ENCODE assay signal across 16 cellular contexts in genomic region chr14:35704793-35705493, GRCh38.
DNase-seq lines count a peak whose midpoint lies in the region; ATAC-seq, FAIRE-seq and TF ChIP-seq lines count a peak whose summit lies in the region.
"Had no signal": no experiment of that assay in that cellular context is flagged by ENCODE, and none has a peak within 500 bp of the region (broad histone marks: within the 10 kb centered on the region; RNA-seq: fewer than 3 reads in every experiment).

No MANE protein-coding gene starts in this region.

- TF ChIP-seq CTCF in kidney (IDR thresholded peaks at IDR 0.05; ENCODE audit: borderline replicate concordance, extremely low read depth, insufficient read depth) (no peak), upper lobe of right lung (IDR thresholded peaks at IDR 0.05) (no peak)

- H3K36me3 ChIP-seq in kidney (ENCODE audit: control insufficient read depth in 1 of 2, insufficient read depth in 2 of 2, low read length in 2 of 2) (peaks cover 0 to 6% of the 10 kb centered on the region in 2 donors), upper lobe of right lung (peaks cover 15% of the 10 kb centered on the region)
- H3K36me3 ChIP-seq: BLaER1 had no signal

- H3K9me3 ChIP-seq in kidney (ENCODE audit: control insufficient read depth in 1 of 2, low read length in 2 of 2) (no peaks in the 10 kb centered on the region), upper lobe of right lung (no peaks in the 10 kb centered on the region)
- H3K9me3 ChIP-seq: BLaER1, Caco-2, HAP-1 had no signal

- CTCF ChIA-PET in activated CD4-positive, alpha-beta memory T cell treated with anti-CD3 and anti-CD28 coated beads for 36 hours (lab: Charles Lee), result interaction anchor here (1.4 kb wide), 1 partner anchor 110 kb away, joined by 4 read pairs; no protein-coding TSS in a partner anchor
- CTCF ChIA-PET in activated CD4-positive, alpha-beta memory T cell treated with anti-CD3 and anti-CD28 coated beads, Interleukin-2, amount 10 ng/mL, durations not matched to agents 7 days and 5 days (lab: Charles Lee), result interaction anchor here (1.1 kb wide), 1 partner anchor 16 kb away, joined by 3 read pairs; no protein-coding TSS in a partner anchor

- no peak overlapping the region for H3K4me3 Mint-ChIP-seq in activated CD4-positive, alpha-beta memory T cell treated with anti-CD3 and anti-CD28 coated beads for 36 hours
- no peak overlapping the region for H3K4me3 Mint-ChIP-seq in activated CD4-positive, alpha-beta memory T cell treated with anti-CD3 and anti-CD28 coated beads, Interleukin-2, amount 10 ng/mL, durations not matched to agents 7 days and 5 days
- no peak overlapping the region for H3K4me3 Mint-ChIP-seq in stimulated activated naive CD8-positive, alpha-beta T cell treated with anti-CD3 and anti-CD28 coated beads, Interleukin-15, Interleukin-2, amounts not matched to agents 100 ng/mL and 50 ng/mL, for 24 hours
- H3K4me3 Mint-ChIP-seq: CD8-positive, alpha-beta memory T cell had no signal

- peak; percentile 89 for FAIRE-seq in kidney (lab: Jason Lieb, UNC)
- FAIRE-seq: H1 had no signal

- ATAC-seq in stimulated activated naive CD8-positive, alpha-beta T cell treated with anti-CD3 and anti-CD28 coated beads, Interleukin-15, Interleukin-2, amounts not matched to agents 100 U/mL and 50 U/mL, for 24 hours, result no peak
- no peak for ATAC-seq in upper lobe of right lung

- peaks cover 4% of the 10 kb centered on the region for H3K4me1 Mint-ChIP-seq in activated CD4-positive, alpha-beta memory T cell treated with anti-CD3 and anti-CD28 coated beads for 36 hours (ENCODE audit: low read depth)
- no peaks in the 10 kb centered on the region for H3K4me1 Mint-ChIP-seq in activated CD4-positive, alpha-beta memory T cell treated with anti-CD3 and anti-CD28 coated beads, Interleukin-2, amount 10 ng/mL, durations not matched to agents 7 days and 5 days
- H3K4me1 Mint-ChIP-seq in stimulated activated naive CD8-positive, alpha-beta T cell treated with anti-CD3 and anti-CD28 coated beads, Interleukin-15, Interleukin-2, amounts not matched to agents 100 ng/mL and 50 ng/mL, for 24 hours (ENCODE audit: low read depth), result peaks cover 5% of the 10 kb centered on the region

- DNase-seq in activated CD4-positive, alpha-beta memory T cell treated with anti-CD3 and anti-CD28 coated beads for 36 hours, result no peak
- no peak for DNase-seq in activated CD4-positive, alpha-beta memory T cell treated with anti-CD3 and anti-CD28 coated beads, Interleukin-2, amount 10 ng/mL, durations not matched to agents 7 days and 5 days
- no peak for DNase-seq in stimulated activated naive CD8-positive, alpha-beta T cell treated with anti-CD3 and anti-CD28 coated beads, Interleukin-15, Interleukin-2, amounts not matched to agents 100 U/mL and 50 U/mL, for 24 hours
- DNase-seq in kidney (no peak), kidney tubule cell (ENCODE audit: low spot score) (no peak), upper lobe of right lung (no peak)
- DNase-seq: 8988T; AML-193; Caco-2; CD8-positive, alpha-beta memory T cell; DMS53; GF-D8 had no signal

- POLR2A ChIA-PET in activated CD4-positive, alpha-beta memory T cell treated with anti-CD3 and anti-CD28 coated beads for 36 hours (lab: Charles Lee), result no interaction called here
- POLR2A ChIA-PET in activated CD4-positive, alpha-beta memory T cell treated with anti-CD3 and anti-CD28 coated beads, Interleukin-2, amount 10 ng/mL, durations not matched to agents 7 days and 5 days (lab: Charles Lee), result interaction anchor here (1.0 kb wide), 1 partner anchor 12 kb away, joined by 3 read pairs; no protein-coding TSS in a partner anchor

- H3K27me3 Mint-ChIP-seq in activated CD4-positive, alpha-beta memory T cell treated with anti-CD3 and anti-CD28 coated beads for 36 hours, result no peaks in the 10 kb centered on the region
- no peaks in the 10 kb centered on the region for H3K27me3 Mint-ChIP-seq in activated CD4-positive, alpha-beta memory T cell treated with anti-CD3 and anti-CD28 coated beads, Interleukin-2, amount 10 ng/mL, durations not matched to agents 7 days and 5 days
- H3K27me3 Mint-ChIP-seq in stimulated activated naive CD8-positive, alpha-beta T cell treated with anti-CD3 and anti-CD28 coated beads, Interleukin-15, Interleukin-2, amounts not matched to agents 100 ng/mL and 50 ng/mL, for 24 hours, result no peaks in the 10 kb centered on the region
- H3K27me3 Mint-ChIP-seq: CD8-positive, alpha-beta memory T cell had no signal

- H3K9ac ChIP-seq in kidney (ENCODE audit: low read length in 2 of 2), result no peak overlapping the region
- H3K9ac ChIP-seq: BLaER1 had no signal

- intact Hi-C loops in activated CD4-positive, alpha-beta memory T cell treated with anti-CD3 and anti-CD28 coated beads for 36 hours (cut with micrococcal nuclease), result no loop called here
- intact Hi-C loops in kidney (cut with DNase I), result no loop called here
- intact Hi-C loops in upper lobe of right lung (cut with DNase I), result no loop called here

- no peaks in the 10 kb centered on the region for H3K9me3 Mint-ChIP-seq in activated CD4-positive, alpha-beta memory T cell treated with anti-CD3 and anti-CD28 coated beads for 36 hours
- H3K9me3 Mint-ChIP-seq in activated CD4-positive, alpha-beta memory T cell treated with anti-CD3 and anti-CD28 coated beads, Interleukin-2, amount 10 ng/mL, durations not matched to agents 7 days and 5 days, result no peaks in the 10 kb centered on the region
- H3K9me3 Mint-ChIP-seq in stimulated activated naive CD8-positive, alpha-beta T cell treated with anti-CD3 and anti-CD28 coated beads, Interleukin-15, Interleukin-2, amounts not matched to agents 100 ng/mL and 50 ng/mL, for 24 hours, result no peaks in the 10 kb centered on the region
- H3K9me3 Mint-ChIP-seq: CD8-positive, alpha-beta memory T cell had no signal

- H3K27me3 ChIP-seq in upper lobe of right lung, result no peaks in the 10 kb centered on the region
- H3K27me3 ChIP-seq: BLaER1 had no signal

- peaks cover 8% of the 10 kb centered on the region for H3K36me3 Mint-ChIP-seq in activated CD4-positive, alpha-beta memory T cell treated with anti-CD3 and anti-CD28 coated beads for 36 hours
- H3K36me3 Mint-ChIP-seq in activated CD4-positive, alpha-beta memory T cell treated with anti-CD3 and anti-CD28 coated beads, Interleukin-2, amount 10 ng/mL, durations not matched to agents 7 days and 5 days (ENCODE audit: low read depth), result peaks cover 26% of the 10 kb centered on the region
- peaks cover 38% of the 10 kb centered on the region for H3K36me3 Mint-ChIP-seq in stimulated activated naive CD8-positive, alpha-beta T cell treated with anti-CD3 and anti-CD28 coated beads, Interleukin-15, Interleukin-2, amounts not matched to agents 100 ng/mL and 50 ng/mL, for 24 hours (ENCODE audit: low read depth)

- H3K27ac ChIP-seq in kidney (ENCODE audit: low read depth in 2 of 2, low read length in 2 of 2), result no peak overlapping the region
- no peak overlapping the region for H3K27ac ChIP-seq in upper lobe of right lung
- H3K27ac ChIP-seq: BLaER1 had no signal

- peak overlapping the region; percentile 21 for H3K27ac Mint-ChIP-seq in activated CD4-positive, alpha-beta memory T cell treated with anti-CD3 and anti-CD28 coated beads for 36 hours
- no peak overlapping the region for H3K27ac Mint-ChIP-seq in activated CD4-positive, alpha-beta memory T cell treated with anti-CD3 and anti-CD28 coated beads, Interleukin-2, amount 10 ng/mL, durations not matched to agents 7 days and 5 days
- H3K27ac Mint-ChIP-seq in stimulated activated naive CD8-positive, alpha-beta T cell treated with anti-CD3 and anti-CD28 coated beads, Interleukin-15, Interleukin-2, amounts not matched to agents 100 ng/mL and 50 ng/mL, for 24 hours, result peak overlapping the region; percentile 19

- H3K4me1 ChIP-seq in kidney (ENCODE audit: control insufficient read depth in 1 of 2, insufficient read depth in 1 of 2, low read depth in 1 of 2, low read length in 2 of 2) (no peaks in the 10 kb centered on the region), upper lobe of right lung (no peaks in the 10 kb centered on the region)
- H3K4me1 ChIP-seq: BLaER1, HAP-1 had no signal

- no peak overlapping the region for H3K4me3 ChIP-seq in kidney (ENCODE audit: low read length in 2 of 2)
- H3K4me3 ChIP-seq in upper lobe of right lung, result no peak overlapping the region
- H3K4me3 ChIP-seq: BLaER1, HAP-1 had no signal
